ENCODE assay signal across 7 cellular contexts in genomic region chr10:23525406-23525805, GRCh38.
DNase-seq lines count a peak whose midpoint lies in the region; ATAC-seq and TF ChIP-seq lines count a peak whose summit lies in the region.

No MANE protein-coding gene starts in this region.

- H3K36me3 ChIP-seq in SK-N-SH (replicated peaks in 1 of 2; ENCODE audit: control insufficient read depth in 1 of 2, insufficient read depth in 2 of 2, low read length in 1 of 2) = no peaks in the 10 kb centered on the region

- WGBS in SK-N-SH (ENCODE audit: low lambda C conversion rate) = 60% methylated on average over 2 of the region's 2 CpGs

- no peaks in the 10 kb centered on the region for H3F3A ChIP-seq in SK-N-SH (replicated peaks; ENCODE audit: insufficient read depth)

- H3K79me2 ChIP-seq in SK-N-SH (ENCODE audit: insufficient read depth) = no peaks in the 10 kb centered on the region

- no peak overlapping the region for H3K9ac ChIP-seq in SK-N-SH

- POLR2A ChIA-PET in SK-N-SH (lab: Yijun Ruan, JAX) = no interaction called here

- CTCF ChIA-PET in SK-N-SH (lab: Yijun Ruan, JAX) = interaction anchor here (0.6 to 10.3 kb wide), 9 partner anchors 9 to 375 kb away, joined by 3 to 183 read pairs (median 6); no protein-coding TSS in a partner anchor

- H3K4me2 ChIP-seq in SK-N-SH = no peak overlapping the region

- TF ChIP-seq EP300 in SK-N-SH (IDR thresholded peaks at IDR 0.05; ENCODE audit: borderline replicate concordance in 1 of 2, low read depth in 1 of 2, low read length in 1 of 2) = no peak

- no peak overlapping the region for H3K4me3 ChIP-seq in SK-N-SH (ENCODE audit: low read depth in 2 of 2, low read length in 1 of 2)

- no peaks in the 10 kb centered on the region for H3K4me1 ChIP-seq in SK-N-SH (ENCODE audit: control insufficient read depth in 1 of 2, insufficient read depth in 2 of 2, low read depth in 1 of 2, low read length in 1 of 2)

- H3K9me2 ChIP-seq in SK-N-SH = no peaks in the 10 kb centered on the region

- H3K27ac ChIP-seq in SK-N-SH (ENCODE audit: low read depth in 2 of 2, low read length in 1 of 2) = no peak overlapping the region

- H4K20me1 ChIP-seq in SK-N-SH (ENCODE audit: insufficient read depth) = no peaks in the 10 kb centered on the region

- H3K9me3 ChIP-seq in SK-N-SH = no peaks in the 10 kb centered on the region

- no peak overlapping the region for H2AFZ ChIP-seq in SK-N-SH (ENCODE audit: low read depth)

- peak; percentile 84 for TF ChIP-seq RAD21 in SK-N-SH (IDR thresholded peaks at IDR 0.05; ENCODE audit: low read length)

- intact Hi-C loops in left cardiac atrium (cut with DNase I) = loop anchor here in 1 of 2 donors (5.0 kb wide), 2 partner anchors 213 to 368 kb away; no protein-coding TSS in a partner anchor

- peak; percentile 73 to 77 for ATAC-seq in left cardiac atrium

- no peaks in the 10 kb centered on the region for H3K27me3 ChIP-seq in SK-N-SH (ENCODE audit: insufficient read depth)

- peak; percentile 44 for TF ChIP-seq CTCF in GM10266 (IDR thresholded peaks at IDR 0.05; ENCODE audit: control insufficient read depth, insufficient read depth, low read depth, missing control alignments)
- peak; percentile 54 for TF ChIP-seq CTCF in SK-N-SH (IDR thresholded peaks at IDR 0.05)

- DNase-seq in GM10266 (ENCODE audit: extremely low spot score) (no peak), HCEC 1CT (peak; percentile 19), SK-N-SH (peak; percentile 37), left cardiac atrium (no peak), superior temporal gyrus (ENCODE audit: extremely low spot score) (peak; percentile 71), ecto neural progenitor cell (ENCODE audit: low spot score) (no peak), NCI-H774 (lab: John Stamatoyannopoulos, UW) (no peak)

TF ChIP-seq in SK-N-SH, 30 proteins besides CTCF, POLR2A, EP300 and RAD21:
- TF ChIP-seq USF1 (IDR thresholded peaks at IDR 0.05; ENCODE audit: borderline replicate concordance, low read depth) = no peak
- TF ChIP-seq SMC3 (IDR thresholded peaks at IDR 0.05; ENCODE audit: low read depth, low read length) = peak; percentile 76

Comparison
In these comparisons a context has a peak if more than half of its experiments do, and no peak if none do; other contexts are left out.
1. DNase-seq: peak in HCEC 1CT (single experiment), SK-N-SH (single experiment) and superior temporal gyrus (single experiment); none in GM10266 (single experiment), left cardiac atrium (single experiment), ecto neural progenitor cell (single experiment) and NCI-H774 (single experiment).